10 cellular contexts compared by ENCODE assay signal in the genomic region with DNA sequence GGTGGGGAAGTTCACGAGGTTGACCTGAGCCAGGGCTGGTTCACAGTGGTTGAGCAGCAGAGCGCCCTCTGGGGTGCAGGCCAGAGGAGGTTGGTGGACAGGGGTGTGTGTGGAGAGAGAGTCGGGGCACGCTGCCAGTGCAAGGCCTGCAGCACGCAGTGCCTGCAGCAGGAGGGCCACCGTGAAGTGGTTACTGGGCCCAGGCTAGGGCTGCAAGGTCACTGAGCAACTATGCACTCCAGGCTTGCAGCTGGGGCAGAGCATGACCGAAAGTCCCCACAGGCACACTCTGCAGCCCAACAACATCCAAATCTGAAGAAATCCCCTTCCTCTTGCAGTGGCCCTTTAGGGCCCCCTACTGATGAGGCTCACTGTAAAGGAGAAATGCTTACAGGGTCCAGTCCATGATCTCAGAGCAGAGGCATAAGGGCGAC.
A peak's percentile ranks its signal among the peaks of the same experiment; 100 is the strongest.
DNase-seq lines count a peak whose midpoint lies in the region; ATAC-seq, FAIRE-seq and TF ChIP-seq lines count a peak whose summit lies in the region.
"Had no signal": no experiment of that assay in that cellular context is flagged by ENCODE, and none has a peak within 500 bp of the region (broad histone marks: within the 10 kb centered on the region; RNA-seq: fewer than 3 reads in every experiment).

No MANE protein-coding gene starts in this region.

- no peak overlapping the region for H3K27ac ChIP-seq in heart left ventricle
- H3K27ac ChIP-seq in prostate gland: no peak overlapping the region
- H3K27ac ChIP-seq in tibial artery: no peak overlapping the region
- H3K27ac ChIP-seq: tibial nerve had no signal

- no peak for FAIRE-seq in GM18507 (lab: Jason Lieb, UNC)
- FAIRE-seq: G401.6 had no signal

- TF ChIP-seq POLR2A in heart left ventricle (IDR thresholded peaks at IDR 0.05): no peak
- no peak for TF ChIP-seq POLR2A in prostate gland (IDR thresholded peaks at IDR 0.05)

- peak in 3 of 4 donors; percentile 32 to 60 (median 42) for ATAC-seq in heart left ventricle

- H3K4me1 ChIP-seq in heart left ventricle (peaks cover 0 to 15% (median 0%) of the 10 kb centered on the region in 12 donors), prostate gland (replicated peaks) (no peaks in the 10 kb centered on the region), tibial artery (no peaks in the 10 kb centered on the region)

- H3K9me3 ChIP-seq in heart left ventricle: peaks cover 0 to 3% (median 0%) of the 10 kb centered on the region in 12 donors
- H3K9me3 ChIP-seq in prostate gland: no peaks in the 10 kb centered on the region
- no peaks in the 10 kb centered on the region for H3K9me3 ChIP-seq in tibial artery

- peak; percentile 32 for TF ChIP-seq CTCF in AG09309 (IDR thresholded peaks at IDR 0.05; ENCODE audit: control insufficient read depth, insufficient read depth, low read depth, low read length, missing control alignments)
- peak in 3 of 12 donors; percentile 3 to 10 (median 7) for TF ChIP-seq CTCF in heart left ventricle (IDR thresholded peaks at IDR 0.05)
- no peak for TF ChIP-seq CTCF in prostate gland (IDR thresholded peaks at IDR 0.05)
- no peak for TF ChIP-seq CTCF in tibial artery (IDR thresholded peaks at IDR 0.05)

- H3K36me3 ChIP-seq in heart left ventricle: peaks cover 0 to 14% (median 4%) of the 10 kb centered on the region in 9 donors
- no peaks in the 10 kb centered on the region for H3K36me3 ChIP-seq in prostate gland
- H3K36me3 ChIP-seq in tibial artery: peaks cover 0 to 8% (median 3%) of the 10 kb centered on the region in 3 donors

- DNase-seq in AG09309 (ENCODE audit: low read depth) (no peak), GM18507 (ENCODE audit: extremely low spot score, insufficient read length, low read depth) (peak; percentile 29), heart left ventricle (peak in 2 of 5 donors; percentile 55 to 59), prostate gland (ENCODE audit: low spot score) (no peak), pons (ENCODE audit: low spot score) (no peak), tibial artery (no peak)
- DNase-seq in stimulated activated CD4-positive, alpha-beta T cell treated with anti-CD3 and anti-CD28 coated beads, Interleukin-12 subunit alpha, Interleukin-12 subunit beta, amount 100 ng/mL, for 4 hours: no peak

- H3K4me3 ChIP-seq in AG09309 (ENCODE audit: control insufficient read depth, low read depth, low read length): no peak overlapping the region
- H3K4me3 ChIP-seq in heart left ventricle: no peak overlapping the region
- H3K4me3 ChIP-seq in prostate gland: no peak overlapping the region
- H3K4me3 ChIP-seq in tibial artery: no peak overlapping the region
- H3K4me3 ChIP-seq: tibial nerve had no signal

- H3K27me3 ChIP-seq in heart left ventricle (no peaks in the 10 kb centered on the region), prostate gland (replicated peaks; ENCODE audit: insufficient read depth) (no peaks in the 10 kb centered on the region), tibial artery (no peaks in the 10 kb centered on the region)
- H3K27me3 ChIP-seq: tibial nerve had no signal

- 62 to 85% (median 70%) methylated on average over 6 to 8 of the region's 8 CpGs for WGBS in heart left ventricle, 4 donors
- WGBS in prostate gland: 79% methylated on average over 8 of the region's 8 CpGs

- intact Hi-C loops in heart left ventricle (cut with DNase I) (loop anchor here in 3 of 10 donors (2.0 to 5.0 kb wide), 2 partner anchors 250 to 251 kb away; partner anchors contain the start of gene PITPNC1 (in 2 of the 3)), prostate gland (cut with DNase I) (loop anchor here (2.0 kb wide), 1 partner anchor 250 kb away; no protein-coding TSS in a partner anchor), tibial artery (cut with DNase I; ENCODE audit: low total_unique reads) (no loop called here)

TF ChIP-seq in PFSK-1, 5 proteins besides CTCF, POLR2A, EP300 and RAD21:
- TF ChIP-seq FOXP2 (optimal IDR thresholded peaks at IDR 0.05; ENCODE audit: borderline replicate concordance, extremely low read depth, extremely low read length, insufficient read depth) (peak; percentile 31), SIN3A (IDR thresholded peaks at IDR 0.05; ENCODE audit: borderline replicate concordance, insufficient read depth, low read length) (no peak)
